16 cellular contexts compared by ENCODE assay signal in the genomic region with DNA sequence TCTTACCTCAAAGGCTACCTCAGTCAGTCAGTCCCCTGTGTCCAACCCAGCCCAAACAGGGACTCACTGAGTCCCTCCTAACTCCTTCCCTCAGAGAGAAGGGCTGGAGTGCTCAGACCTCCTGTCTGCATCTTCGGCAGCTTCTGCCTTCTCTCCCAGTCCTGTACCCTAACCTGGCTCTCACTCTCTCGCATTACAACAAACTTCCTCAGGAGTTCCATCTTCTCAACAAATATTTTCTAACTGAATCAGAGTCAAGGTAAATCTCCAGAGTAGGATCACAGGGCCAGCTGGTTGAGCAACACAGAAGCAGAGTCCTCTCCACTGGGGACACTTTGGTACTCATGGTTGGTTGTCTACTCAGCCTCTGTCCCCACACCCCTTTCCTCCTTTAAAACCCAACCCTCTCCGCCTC.
DNase-seq lines count a peak whose midpoint lies in the region; FAIRE-seq and TF ChIP-seq lines count a peak whose summit lies in the region.
"Had no signal": no experiment of that assay in that cellular context is flagged by ENCODE, and none has a peak within 500 bp of the region (broad histone marks: within the 10 kb centered on the region; RNA-seq: fewer than 3 reads in every experiment).

No MANE protein-coding gene starts in this region.

- FAIRE-seq in RCC 7860 (lab: Jason Lieb, UNC): no peak
- FAIRE-seq in H54 (lab: Jason Lieb, UNC): no peak
- no peak for FAIRE-seq in D721Med (lab: Jason Lieb, UNC)
- FAIRE-seq: colon, TTC549 had no signal

- intact Hi-C loops in Calu3 (cut with micrococcal nuclease; ENCODE audit: unreplicated experiment): no loop called here

- H3K9me3 Mint-ChIP-seq in Calu3 (ENCODE audit: low read depth, unreplicated experiment) (no peaks in the 10 kb centered on the region), osteocyte (ENCODE audit: unreplicated experiment) (peaks cover 3% of the 10 kb centered on the region)
- H3K9me3 Mint-ChIP-seq: activated T-cell treated with anti-CD3 and anti-CD28 coated beads, Interleukin-2, amount 50 U/mL, for 72 hours had no signal

- H3K4me1 Mint-ChIP-seq in Calu3 (ENCODE audit: low read depth, unreplicated experiment): peaks cover 49% of the 10 kb centered on the region
- peaks cover 36% of the 10 kb centered on the region for H3K4me1 Mint-ChIP-seq in osteocyte (ENCODE audit: unreplicated experiment)

- H3K36me3 Mint-ChIP-seq in Calu3 (ENCODE audit: insufficient read depth, unreplicated experiment): peaks cover 8% of the 10 kb centered on the region
- H3K36me3 Mint-ChIP-seq in osteocyte (ENCODE audit: unreplicated experiment): no peaks in the 10 kb centered on the region

- BruUV-seq in Calu3 (replicated peaks; lab: Mats Ljungman, UMichigan): no TSS peak

- DNase-seq in Calu3 (no peak), RCC 7860 (ENCODE audit: low spot score) (peak; percentile 64), epithelial cell of esophagus (ENCODE audit: low read depth) (peak; percentile 79), osteocyte (ENCODE audit: extremely low spot score, unreplicated experiment) (no peak), 8988T (no peak), mesenteric fat pad (ENCODE audit: low spot score) (no peak), H54 (ENCODE audit: insufficient read length, low spot score) (no peak), D721Med (ENCODE audit: insufficient read length, low spot score) (no peak)
- DNase-seq: activated CD4-positive, alpha-beta T cell treated with anti-CD3 and anti-CD28 coated beads, Interleukin-2, amount 50 U/mL, for 4 hours; activated T-cell treated with anti-CD3 and anti-CD28 coated beads, Interleukin-2, amount 50 U/mL, for 72 hours; DMS 273 treated with DMSO at 0.1 percent for 48 hours; NCI-H1092 treated with DMSO at 0.1 percent for 48 hours; NCI-H345 had no signal

- CTCF ChIA-PET in Calu3 (lab: Charles Lee): interaction anchor here (0.5 to 1.2 kb wide), 3 partner anchors 23 to 26 kb away, joined by 3 read pairs; no protein-coding TSS in a partner anchor

- H3K27ac Mint-ChIP-seq in Calu3 (ENCODE audit: unreplicated experiment) (peak overlapping the region; percentile 86), osteocyte (ENCODE audit: unreplicated experiment) (peak overlapping the region; percentile 45)
- H3K27ac Mint-ChIP-seq: activated T-cell treated with anti-CD3 and anti-CD28 coated beads, Interleukin-2, amount 50 U/mL, for 72 hours; progenitor cell of endocrine pancreas had no signal

- TF ChIP-seq CTCF in Calu3 (IDR thresholded peaks at IDR 0.05; ENCODE audit: unreplicated experiment) (no peak), epithelial cell of esophagus (IDR thresholded peaks at IDR 0.05; ENCODE audit: insufficient read depth, low read depth, low read length, missing control alignments) (no peak), osteocyte (IDR thresholded peaks at IDR 0.05) (no peak), D721Med (IDR thresholded peaks at IDR 0.05; ENCODE audit: insufficient read depth, missing control alignments) (no peak)

- H3K4me3 Mint-ChIP-seq in Calu3 (ENCODE audit: low read depth, unreplicated experiment) (peak overlapping the region; percentile 2), osteocyte (ENCODE audit: unreplicated experiment) (no peak overlapping the region)
- H3K4me3 Mint-ChIP-seq: activated T-cell treated with anti-CD3 and anti-CD28 coated beads, Interleukin-2, amount 50 U/mL, for 72 hours had no signal

- TF ChIP-seq POLR2A in H54 (IDR thresholded peaks at IDR 0.05; ENCODE audit: low read depth, low read length): no peak

- no peak overlapping the region for H3K4me3 ChIP-seq in epithelial cell of esophagus (ENCODE audit: low read length)

- no peaks in the 10 kb centered on the region for H3K27me3 Mint-ChIP-seq in Calu3 (ENCODE audit: unreplicated experiment)
- no peaks in the 10 kb centered on the region for H3K27me3 Mint-ChIP-seq in osteocyte (ENCODE audit: unreplicated experiment)

Comparison
In these comparisons a context has a peak if more than half of its experiments do, and no peak if none do; other contexts are left out.
1. DNase-seq: peak in RCC 7860 (single experiment) and epithelial cell of esophagus (single experiment); none in Calu3 (single experiment), osteocyte (single experiment), 8988T (single experiment), mesenteric fat pad (single experiment), H54 (single experiment) and D721Med (single experiment).